Comparison of ENCODE assay signal across 27 cellular contexts in genomic region chr11:124313131-124313530, GRCh38. TPM values are rescaled to one million over a fixed set of nuclear protein-coding genes. Genes with fewer than 3 reads are reported as not detected.
DNase-seq lines count a peak whose midpoint lies in the region; ATAC-seq and TF ChIP-seq lines count a peak whose summit lies in the region.
"Had no signal": no experiment of that assay in that cellular context is flagged by ENCODE, and none has a peak within 500 bp of the region (broad histone marks: within the 10 kb centered on the region; RNA-seq: fewer than 3 reads in every experiment).

No MANE protein-coding gene starts in this region.

- no peak overlapping the region for H3K4me3 Mint-ChIP-seq in WTC11
- H3K4me3 Mint-ChIP-seq in stimulated activated naive B cell treated with anti-CD40 and anti-IgM and Interleukin-4, amounts not matched to agents 10 μg/mL and 1 μg/mL and 100 μg/mL, for 72 hours, result no peak overlapping the region
- H3K4me3 Mint-ChIP-seq: CD14-positive monocyte; CD4-positive, alpha-beta memory T cell; CD4-positive, CD25-positive, alpha-beta regulatory T cell; CD8-positive, alpha-beta memory T cell had no signal

- no peak overlapping the region for H3K27ac ChIP-seq in HEK293 (ENCODE audit: extremely low read depth, low read depth, low read length)
- H3K27ac ChIP-seq: 22Rv1, A549, BLaER1 had no signal

- H3K36me3 ChIP-seq in HEK293 (ENCODE audit: control insufficient read depth in 2 of 2, insufficient read depth in 1 of 2, low read length in 2 of 2), result no peaks in the 10 kb centered on the region
- H3K36me3 ChIP-seq: BE2C, BLaER1 had no signal

- H3K4me3 ChIP-seq in HEK293 (ENCODE audit: low read depth, low read length), result no peak overlapping the region
- H3K4me3 ChIP-seq: A549, BLaER1, GM12878 had no signal

- no peaks in the 10 kb centered on the region for H3K27me3 Mint-ChIP-seq in WTC11 (ENCODE audit: low read depth)
- H3K27me3 Mint-ChIP-seq in stimulated activated naive B cell treated with anti-CD40 and anti-IgM and Interleukin-4, amounts not matched to agents 10 μg/mL and 1 μg/mL and 100 μg/mL, for 72 hours, result peaks cover 6 to 23% of the 10 kb centered on the region in 2 donors
- H3K27me3 Mint-ChIP-seq: CD4-positive, alpha-beta memory T cell had no signal

- H3K36me3 Mint-ChIP-seq in WTC11, result no peaks in the 10 kb centered on the region
- H3K36me3 Mint-ChIP-seq in stimulated activated naive B cell treated with anti-CD40 and anti-IgM and Interleukin-4, amounts not matched to agents 10 μg/mL and 1 μg/mL and 100 μg/mL, for 72 hours, result no peaks in the 10 kb centered on the region
- H3K36me3 Mint-ChIP-seq: CD14-positive monocyte; CD4-positive, alpha-beta memory T cell; CD4-positive, CD25-positive, alpha-beta regulatory T cell; CD8-positive, alpha-beta memory T cell had no signal

- no peaks in the 10 kb centered on the region for H3K4me1 ChIP-seq in HEK293 (ENCODE audit: control insufficient read depth, insufficient read depth, low read length)
- H3K4me1 ChIP-seq: A549, BE2C, BLaER1 had no signal

- no peaks in the 10 kb centered on the region for H3K9me3 ChIP-seq in HEK293 (ENCODE audit: control insufficient read depth, insufficient read depth, low read depth, low read length)
- H3K9me3 ChIP-seq: A549, BE2C, BLaER1 had no signal

- CTCF ChIA-PET in HEK293 (lab: Yijun Ruan, JAX) (no interaction called here), WTC11 (lab: Charles Lee) (no interaction called here)

- ATAC-seq in WTC11, result no peak
- no peak for ATAC-seq in stimulated activated naive B cell treated with anti-CD40 and anti-IgM and Interleukin-4, amounts not matched to agents 10 μg/mL and 1 μg/mL and 100 μg/mL, for 72 hours (replicated peaks)
- ATAC-seq: A549, GM12878 had no signal

- POLR2A ChIA-PET in HEK293 (lab: Yijun Ruan, JAX), result interaction anchor here (0.8 kb wide), 1 partner anchor 309 kb away, joined by 3 read pairs; the partner anchor contains the start of gene TBRG1
- POLR2A ChIA-PET in WTC11 (lab: Charles Lee), result no interaction called here

- DNase-seq in WTC11 (ENCODE audit: low spot score) (no peak), NCI-H226 (no peak), T-helper 9 cell (no peak)
- no peak for DNase-seq in stimulated activated naive B cell treated with anti-CD40 and anti-IgM and Interleukin-4, amounts not matched to agents 10 μg/mL and 1 μg/mL and 100 μg/mL, for 72 hours
- DNase-seq: AML-193; BE2C; C1 segment of cervical spinal cord; CD4-positive, alpha-beta memory T cell; CD4-positive, CD25-positive, alpha-beta regulatory T cell; CD8-positive, alpha-beta memory T cell; COR-L47; DMS 273 treated with DMSO at 0.1 percent for 48 hours; DMS153; DMS53; DMS79; DND-41; EL; GDM1 had no signal

- no peak overlapping the region for H3K27ac Mint-ChIP-seq in WTC11
- H3K27ac Mint-ChIP-seq in stimulated activated naive B cell treated with anti-CD40 and anti-IgM and Interleukin-4, amounts not matched to agents 10 μg/mL and 1 μg/mL and 100 μg/mL, for 72 hours, result peak overlapping the region; percentile 34
- H3K27ac Mint-ChIP-seq: CD4-positive, alpha-beta memory T cell; CD4-positive, CD25-positive, alpha-beta regulatory T cell; CD8-positive, alpha-beta memory T cell had no signal

- TF ChIP-seq CTCF in HEK293 (tag by site-specific recombination; IDR thresholded peaks at IDR 0.05), result no peak
- TF ChIP-seq CTCF in WTC11 (IDR thresholded peaks at IDR 0.05), result no peak

- H3K4me1 Mint-ChIP-seq in WTC11, result no peaks in the 10 kb centered on the region
- H3K4me1 Mint-ChIP-seq in stimulated activated naive B cell treated with anti-CD40 and anti-IgM and Interleukin-4, amounts not matched to agents 10 μg/mL and 1 μg/mL and 100 μg/mL, for 72 hours, result no peaks in the 10 kb centered on the region
- H3K4me1 Mint-ChIP-seq: CD14-positive monocyte; CD4-positive, alpha-beta memory T cell; CD4-positive, CD25-positive, alpha-beta regulatory T cell; CD8-positive, alpha-beta memory T cell had no signal

- H3K9me3 Mint-ChIP-seq in WTC11, result no peaks in the 10 kb centered on the region
- H3K9me3 Mint-ChIP-seq in stimulated activated naive B cell treated with anti-CD40 and anti-IgM and Interleukin-4, amounts not matched to agents 10 μg/mL and 1 μg/mL and 100 μg/mL, for 72 hours, result peaks cover 0 to 2% of the 10 kb centered on the region in 2 donors

TF ChIP-seq in HEK293, 187 proteins besides CTCF, POLR2A, EP300 and RAD21:
- TF ChIP-seq ZNF837 (tag by site-specific recombination; IDR thresholded peaks at IDR 0.05), result no peak
- TF ChIP-seq GLIS2 (tag by site-specific recombination; IDR thresholded peaks at IDR 0.05), result no peak
- 0 out of 2 replicates have a peak, but pooled peaks have one; percentile 31 for TF ChIP-seq ZNF366 (tag by site-specific recombination; conservative IDR thresholded peaks at IDR 0.05)
- TF ChIP-seq ZBTB21 (tag by site-specific recombination; IDR thresholded peaks at IDR 0.05), result no peak
TF ChIP-seq in HEK293: peak in this region for 1.

TF ChIP-seq in WTC11, 78 proteins besides CTCF, POLR2A, EP300 and RAD21:
- no peak for TF ChIP-seq USF2 (CRISPR knock-in tag; IDR thresholded peaks at IDR 0.05)
- peak; percentile 74; the same call in 1 of the 2 replicates for TF ChIP-seq ZNF512 (CRISPR knock-in tag; IDR thresholded peaks at IDR 0.05; ENCODE audit: borderline replicate concordance)

RNA-seq across cellular contexts. Expression of gene OR8D1, which starts 0.6 kb away (rescaled TPM):
- total RNA-seq in WTC11 (2021), result not detected in 3 replicates
- total RNA-seq: A172; CD4-positive, alpha-beta memory T cell; CD4-positive, CD25-positive, alpha-beta regulatory T cell; CD8-positive, alpha-beta memory T cell; Daoy; G401; GM12878 had no signal

RNA-seq across cellular contexts. Expression of gene OR8D2, which starts 6.9 kb away (rescaled TPM):
- total RNA-seq in WTC11 (2021), result not detected in 3 replicates
- total RNA-seq: A172; CD4-positive, alpha-beta memory T cell; CD4-positive, CD25-positive, alpha-beta regulatory T cell; CD8-positive, alpha-beta memory T cell; Daoy; G401; GM12878 had no signal

RNA-seq across cellular contexts. Expression of gene OR8G5, which starts 57.0 kb away (rescaled TPM):
- total RNA-seq in WTC11 (2021), result not detected in 3 replicates
- total RNA-seq: A172; CD4-positive, alpha-beta memory T cell; CD4-positive, CD25-positive, alpha-beta regulatory T cell; CD8-positive, alpha-beta memory T cell; Daoy; G401; GM12878 had no signal
